8 cellular contexts compared by ENCODE assay signal in genomic region chr1:178725603-178726517, GRCh38. TPM values are rescaled to one million over a fixed set of nuclear protein-coding genes. Genes with fewer than 3 reads are reported as not detected.
DNase-seq lines count a peak whose midpoint lies in the region; ATAC-seq and TF ChIP-seq lines count a peak whose summit lies in the region.

No MANE protein-coding gene starts in this region.

- peak overlapping the region; percentile 81 for H3K4me3 ChIP-seq in thoracic aorta

- H3K9me3 Mint-ChIP-seq in neural crest cell: no peaks in the 10 kb centered on the region

- DNase-seq in DMS153 treated with DMSO at 0.1 percent for 48 hours (lab: John Stamatoyannopoulos, UW; ENCODE audit: unreplicated experiment) (peak; percentile 49), HuH-7.5 (ENCODE audit: low spot score) (peak; percentile 77), RPMI7951 (ENCODE audit: low read depth) (peak; percentile 81), foreskin keratinocyte (peak; percentile 77 to 87), neural crest cell (ENCODE audit: low read depth, low spot score) (peak; percentile 32), thoracic aorta (ENCODE audit: low spot score) (no peak)
- peak; percentile 31 for DNase-seq in activated naive CD4-positive, alpha-beta T cell treated with Interleukin-2 at 50 U/mL for 16 hours

- peak overlapping the region; percentile 89 for H3K27ac ChIP-seq in foreskin keratinocyte
- H3K27ac ChIP-seq in thoracic aorta: no peak overlapping the region

- H3K36me3 ChIP-seq in thoracic aorta: no peaks in the 10 kb centered on the region

- H3K36me3 Mint-ChIP-seq in neural crest cell (ENCODE audit: low read depth): peaks cover 4% of the 10 kb centered on the region

- peak; percentile 15 for TF ChIP-seq CTCF in foreskin keratinocyte (conservative IDR thresholded peaks at IDR 0.05)
- TF ChIP-seq CTCF in neural crest cell (conservative IDR thresholded peaks at IDR 0.05): peak; percentile 33
- TF ChIP-seq CTCF in thoracic aorta (IDR thresholded peaks at IDR 0.05): no peak

- ATAC-seq in GM21529 (IDR thresholded peaks at IDR 0.05; ENCODE audit: unreplicated experiment): peak; percentile 75
- ATAC-seq in foreskin keratinocyte: peak; percentile 81
- ATAC-seq in thoracic aorta (ENCODE audit: insufficient number of reproducible peaks, low FRiP score, low read depth): no peak

- H3K9me3 ChIP-seq in thoracic aorta: no peaks in the 10 kb centered on the region

- H3K4me3 Mint-ChIP-seq in neural crest cell: peak overlapping the region; percentile 95

- H3K27me3 Mint-ChIP-seq in neural crest cell (ENCODE audit: low read depth): no peaks in the 10 kb centered on the region

- H3K4me1 ChIP-seq in foreskin keratinocyte (peaks cover 6% of the 10 kb centered on the region), thoracic aorta (ENCODE audit: control insufficient read depth in 1 of 2, low read depth in 2 of 2) (peaks cover 0 to 10% of the 10 kb centered on the region in 2 donors)

- H3K27me3 ChIP-seq in foreskin keratinocyte: no peaks in the 10 kb centered on the region
- H3K27me3 ChIP-seq in thoracic aorta (replicated peaks; ENCODE audit: insufficient read depth): no peaks in the 10 kb centered on the region

- peaks cover 28% of the 10 kb centered on the region for H3K4me1 Mint-ChIP-seq in neural crest cell

- no peak overlapping the region for H3K27ac Mint-ChIP-seq in neural crest cell (ENCODE audit: unreplicated experiment)

RNA-seq across cellular contexts. Expression of gene RALGPS2, which starts 0.8 kb away (rescaled TPM):
- 9.2 and 18.1 TPM in 2 replicates for total RNA-seq in RPMI7951 (2014; rRNA removed; shearing (Covaris generic))
- total RNA-seq in foreskin keratinocyte: 13.0 and 15.4 TPM in 2 replicates
- polyA plus RNA-seq in foreskin keratinocyte: 2.8 and 3.1 TPM in 2 replicates
- 28.2 and 33.9 TPM in 2 replicates for total RNA-seq in neural crest cell
- total RNA-seq in thoracic aorta: 1 to 10 TPM; 4.9 to 9.5 TPM
